In the genomic region with DNA sequence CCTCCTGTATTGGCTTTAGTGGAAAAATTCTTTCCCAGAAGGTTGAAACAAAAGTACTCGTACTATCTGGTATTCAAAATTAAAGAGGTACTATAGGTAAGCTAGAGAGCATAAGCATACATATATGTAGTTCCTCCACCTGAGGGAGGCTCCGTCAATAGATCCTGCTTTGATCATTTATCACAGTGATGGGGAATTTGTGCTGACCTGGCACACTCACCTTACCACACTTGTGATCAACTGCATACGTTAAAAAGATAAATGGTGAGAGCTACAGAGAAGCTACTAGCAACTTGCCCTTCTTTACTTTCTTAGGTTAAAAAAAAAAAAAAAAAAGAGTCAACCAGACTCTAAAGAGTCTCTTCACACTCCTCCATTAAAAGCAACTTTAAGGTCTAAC, we compare ENCODE assay signal across 1 cellular context.
A peak's percentile ranks its signal among the peaks of the same experiment; 100 is the strongest.
TF ChIP-seq lines count a peak whose summit lies in the region.

No MANE protein-coding gene starts in this region.

TF ChIP-seq in HepG2, 621 proteins besides CTCF, POLR2A, EP300 and RAD21:
- TF ChIP-seq MAFF (IDR thresholded peaks at IDR 0.05; ENCODE audit: low read depth, low read length) = 0 out of 2 replicates have a peak, but pooled peaks have one; percentile 54
- TF ChIP-seq MAFK (conservative IDR thresholded peaks at IDR 0.05 in 1 of 2, IDR thresholded peaks at IDR 0.05 in 1 of 2; ENCODE audit: low read length in 2 of 2) = peak; percentile 57 to 75; a peak in 3 of 4 replicates
- TF ChIP-seq ZNF10 (CRISPR knock-in tag; IDR thresholded peaks at IDR 0.05; ENCODE audit: borderline replicate concordance, low read depth) = no peak
- TF ChIP-seq, protein P1, sequence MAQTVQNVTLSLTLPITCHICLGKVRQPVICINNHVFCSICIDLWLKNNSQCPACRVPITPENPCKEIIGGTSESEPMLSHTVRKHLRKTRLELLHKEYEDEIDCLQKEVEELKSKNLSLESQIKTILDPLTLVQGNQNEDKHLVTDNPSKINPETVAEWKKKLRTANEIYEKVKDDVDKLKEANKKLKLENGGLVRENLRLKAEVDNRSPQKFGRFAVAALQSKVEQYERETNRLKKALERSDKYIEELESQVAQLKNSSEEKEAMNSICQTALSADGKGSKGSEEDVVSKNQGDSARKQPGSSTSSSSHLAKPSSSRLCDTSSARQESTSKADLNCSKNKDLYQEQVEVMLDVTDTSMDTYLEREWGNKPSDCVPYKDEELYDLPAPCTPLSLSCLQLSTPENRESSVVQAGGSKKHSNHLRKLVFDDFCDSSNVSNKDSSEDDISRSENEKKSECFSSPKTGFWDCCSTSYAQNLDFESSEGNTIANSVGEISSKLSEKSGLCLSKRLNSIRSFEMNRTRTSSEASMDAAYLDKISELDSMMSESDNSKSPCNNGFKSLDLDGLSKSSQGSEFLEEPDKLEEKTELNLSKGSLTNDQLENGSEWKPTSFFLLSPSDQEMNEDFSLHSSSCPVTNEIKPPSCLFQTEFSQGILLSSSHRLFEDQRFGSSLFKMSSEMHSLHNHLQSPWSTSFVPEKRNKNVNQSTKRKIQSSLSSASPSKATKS (CRISPR knock-in tag; IDR thresholded peaks at IDR 0.05) = no peak
- TF ChIP-seq ISL2 (CRISPR knock-in tag; IDR thresholded peaks at IDR 0.05) = no peak
- no peak for TF ChIP-seq ELF1 (CRISPR knock-in tag; IDR thresholded peaks at IDR 0.05)
- no peak for TF ChIP-seq ZSCAN12 (CRISPR knock-in tag; IDR thresholded peaks at IDR 0.05)
TF ChIP-seq in HepG2: peak in this region for 2.
